30 cellular contexts compared by ENCODE assay signal in genomic region chr18:55685638-55686037, GRCh38.
"Had no signal": no experiment of that assay in that cellular context is flagged by ENCODE, and none has a peak within 500 bp of the region (broad histone marks: within the 10 kb centered on the region; RNA-seq: fewer than 3 reads in every experiment).

No MANE protein-coding gene starts in this region.

- H3K4me1 ChIP-seq: adrenal gland, body of pancreas, esophagus squamous epithelium had no signal

- DNase-seq: activated CD4-positive, alpha-beta memory T cell treated with anti-CD3 and anti-CD28 coated beads for 36 hours; activated CD4-positive, alpha-beta T cell treated with anti-CD3 and anti-CD28 coated beads for 36 hours; activated CD4-positive, alpha-beta T cell treated with anti-CD3 and anti-CD28 coated beads, Interleukin-2, amount 10 ng/mL, durations not matched to agents 24 days and 14 days; activated CD4-positive, CD25-positive, alpha-beta regulatory T cell; activated CD4-positive, CD25-positive, alpha-beta regulatory T cell treated with anti-CD3 and anti-CD28 coated beads, Interleukin-2, amount 50 U/mL, for 72 hours; activated CD8-positive, alpha-beta memory T cell treated with anti-CD3 and anti-CD28 coated beads, Interleukin-2, amount 10 ng/mL, durations not matched to agents 7 days and 5 days; activated CD8-positive, alpha-beta memory T cell treated with anti-CD3 and anti-CD28 coated beads, Interleukin-2, amount 50 U/mL, for 4 hours; activated CD8-positive, alpha-beta T cell treated with anti-CD3 and anti-CD28 coated beads, Interleukin-2, amount 10 ng/mL, durations not matched to agents 7 days and 5 days; activated effector memory CD4-positive, alpha-beta T cell treated with anti-CD3 and anti-CD28 coated beads, Interleukin-2, amount 50 U/mL, for 16 hours; activated naive CD4-positive, alpha-beta T cell treated with anti-CD3 and anti-CD28 coated beads for 36 hours; activated naive CD8-positive, alpha-beta T cell treated with anti-CD3 and anti-CD28 coated beads for 36 hours; activated naive CD8-positive, alpha-beta T cell treated with anti-CD3 and anti-CD28 coated beads, Interleukin-2, amount 50 U/mL, for 24 hours; activated T-cell treated with anti-CD3 and anti-CD28 coated beads, Interleukin-2, amount 50 U/mL, for 1 hour; activated T-cell treated with anti-CD3 and anti-CD28 coated beads, Interleukin-2, amount 50 U/mL, for 48 hours; adrenal gland; amygdala; aorta; body of pancreas; dorsolateral prefrontal cortex; effector memory CD4-positive, alpha-beta T cell; endodermal cell; esophagus squamous epithelium; head of caudate nucleus; T-helper 2 cell had no signal

- H3K27me3 ChIP-seq: adrenal gland, body of pancreas, esophagus squamous epithelium had no signal

- H3K4me3 Mint-ChIP-seq: activated CD4-positive, alpha-beta memory T cell treated with anti-CD3 and anti-CD28 coated beads for 36 hours; activated CD4-positive, alpha-beta T cell treated with anti-CD3 and anti-CD28 coated beads for 36 hours; activated CD4-positive, alpha-beta T cell treated with anti-CD3 and anti-CD28 coated beads, Interleukin-2, amount 10 ng/mL, durations not matched to agents 24 days and 14 days; activated CD8-positive, alpha-beta memory T cell treated with anti-CD3 and anti-CD28 coated beads, Interleukin-2, amount 10 ng/mL, durations not matched to agents 7 days and 5 days; activated CD8-positive, alpha-beta T cell treated with anti-CD3 and anti-CD28 coated beads, Interleukin-2, amount 10 ng/mL, durations not matched to agents 7 days and 5 days; activated naive CD4-positive, alpha-beta T cell treated with anti-CD3 and anti-CD28 coated beads for 36 hours; activated naive CD4-positive, alpha-beta T cell treated with anti-CD3 and anti-CD28 coated beads, Interleukin-2, amount 50 U/mL, for 24 hours; activated naive CD8-positive, alpha-beta T cell treated with anti-CD3 and anti-CD28 coated beads for 36 hours; activated naive CD8-positive, alpha-beta T cell treated with anti-CD3 and anti-CD28 coated beads, Interleukin-2, amount 50 U/mL, for 24 hours; activated T-helper 1 cell treated with anti-CD3 and anti-CD28 coated beads, Interleukin-12 subunit alpha, Interleukin-12 subunit beta, Interleukin-2, Interleukin-4 antibody, amounts not matched to agents 30 ng/mL and 10 ng/mL and 1 ng/mL, durations not matched to agents 14 hours and 24 hours and 36 hours; central memory CD8-positive, alpha-beta T cell; dendritic cell treated with granulocyte-macrophage colony-stimulating factor and Interleukin-4, amounts not matched to agents 40 ng/mL and 50 ng/mL, for 4 days; endodermal cell had no signal

- H3K4me3 ChIP-seq: adrenal gland, body of pancreas, coronary artery, dorsolateral prefrontal cortex, esophagus squamous epithelium had no signal

- ATAC-seq: activated CD4-positive, alpha-beta T cell treated with anti-CD3 and anti-CD28 coated beads for 36 hours; activated CD8-positive, alpha-beta memory T cell treated with anti-CD3 and anti-CD28 coated beads, Interleukin-2, amount 10 ng/mL, durations not matched to agents 7 days and 5 days; activated CD8-positive, alpha-beta T cell treated with anti-CD3 and anti-CD28 coated beads, Interleukin-2, amount 10 ng/mL, durations not matched to agents 7 days and 5 days; activated naive CD8-positive, alpha-beta T cell treated with anti-CD3 and anti-CD28 coated beads, Interleukin-2, amount 50 U/mL, for 24 hours; body of pancreas had no signal

- H3K27me3 Mint-ChIP-seq: activated CD4-positive, alpha-beta memory T cell treated with anti-CD3 and anti-CD28 coated beads for 36 hours; activated CD4-positive, alpha-beta T cell treated with anti-CD3 and anti-CD28 coated beads for 36 hours; activated CD4-positive, alpha-beta T cell treated with anti-CD3 and anti-CD28 coated beads, Interleukin-2, amount 10 ng/mL, durations not matched to agents 24 days and 14 days; activated CD8-positive, alpha-beta memory T cell treated with anti-CD3 and anti-CD28 coated beads, Interleukin-2, amount 10 ng/mL, durations not matched to agents 7 days and 5 days; activated naive CD4-positive, alpha-beta T cell treated with anti-CD3 and anti-CD28 coated beads, Interleukin-2, amount 50 U/mL, for 24 hours; activated naive CD8-positive, alpha-beta T cell treated with anti-CD3 and anti-CD28 coated beads, Interleukin-2, amount 50 U/mL, for 24 hours; central memory CD8-positive, alpha-beta T cell; dendritic cell treated with granulocyte-macrophage colony-stimulating factor and Interleukin-4, amounts not matched to agents 40 ng/mL and 50 ng/mL, for 4 days had no signal

- H3K9me3 Mint-ChIP-seq: activated CD4-positive, alpha-beta T cell treated with anti-CD3 and anti-CD28 coated beads, Interleukin-2, amount 10 ng/mL, durations not matched to agents 24 days and 14 days; activated naive CD4-positive, alpha-beta T cell treated with anti-CD3 and anti-CD28 coated beads for 36 hours; activated naive CD8-positive, alpha-beta T cell treated with anti-CD3 and anti-CD28 coated beads for 36 hours; activated naive CD8-positive, alpha-beta T cell treated with anti-CD3 and anti-CD28 coated beads, Interleukin-2, amount 50 U/mL, for 24 hours; activated T-helper 1 cell treated with anti-CD3 and anti-CD28 coated beads, Interleukin-12 subunit alpha, Interleukin-12 subunit beta, Interleukin-2, Interleukin-4 antibody, amounts not matched to agents 30 ng/mL and 10 ng/mL and 1 ng/mL, durations not matched to agents 14 hours and 24 hours and 36 hours; activated T-helper 2 cell treated with anti-CD3 and anti-CD28 coated beads, Interferon-gamma antibody, Interleukin-2, Interleukin-4, amounts not matched to agents 10 μg/mL and 5 μg/mL and 100 μg/mL, durations not matched to agents 14 hours and 24 hours and 36 hours; dendritic cell treated with granulocyte-macrophage colony-stimulating factor and Interleukin-4, amounts not matched to agents 40 ng/mL and 50 ng/mL, for 4 days; endodermal cell had no signal

- H3K27ac Mint-ChIP-seq: activated CD4-positive, alpha-beta memory T cell treated with anti-CD3 and anti-CD28 coated beads for 36 hours; activated CD4-positive, alpha-beta T cell treated with anti-CD3 and anti-CD28 coated beads for 36 hours; activated CD4-positive, alpha-beta T cell treated with anti-CD3 and anti-CD28 coated beads, Interleukin-2, amount 10 ng/mL, durations not matched to agents 24 days and 14 days; activated CD8-positive, alpha-beta memory T cell treated with anti-CD3 and anti-CD28 coated beads, Interleukin-2, amount 10 ng/mL, durations not matched to agents 7 days and 5 days; activated CD8-positive, alpha-beta T cell treated with anti-CD3 and anti-CD28 coated beads, Interleukin-2, amount 10 ng/mL, durations not matched to agents 7 days and 5 days; activated naive CD4-positive, alpha-beta T cell treated with anti-CD3 and anti-CD28 coated beads for 36 hours; activated naive CD4-positive, alpha-beta T cell treated with anti-CD3 and anti-CD28 coated beads, Interleukin-2, amount 50 U/mL, for 24 hours; activated naive CD8-positive, alpha-beta T cell treated with anti-CD3 and anti-CD28 coated beads for 36 hours; activated naive CD8-positive, alpha-beta T cell treated with anti-CD3 and anti-CD28 coated beads, Interleukin-2, amount 50 U/mL, for 24 hours; activated T-helper 1 cell treated with anti-CD3 and anti-CD28 coated beads, Interleukin-12 subunit alpha, Interleukin-12 subunit beta, Interleukin-2, Interleukin-4 antibody, amounts not matched to agents 30 ng/mL and 10 ng/mL and 1 ng/mL, durations not matched to agents 14 hours and 24 hours and 36 hours; activated T-helper 2 cell treated with anti-CD3 and anti-CD28 coated beads, Interferon-gamma antibody, Interleukin-2, Interleukin-4, amounts not matched to agents 10 μg/mL and 5 μg/mL and 100 μg/mL, durations not matched to agents 14 hours and 24 hours and 36 hours; dendritic cell treated with granulocyte-macrophage colony-stimulating factor and Interleukin-4, amounts not matched to agents 40 ng/mL and 50 ng/mL, for 4 days; endodermal cell had no signal

- H3K9me3 ChIP-seq: adrenal gland, body of pancreas, esophagus squamous epithelium had no signal

- H3K27ac ChIP-seq: adrenal gland, body of pancreas, coronary artery, dorsolateral prefrontal cortex, esophagus squamous epithelium had no signal

- H3K4me1 Mint-ChIP-seq: activated CD4-positive, alpha-beta T cell treated with anti-CD3 and anti-CD28 coated beads for 36 hours; activated CD4-positive, alpha-beta T cell treated with anti-CD3 and anti-CD28 coated beads, Interleukin-2, amount 10 ng/mL, durations not matched to agents 24 days and 14 days; activated CD8-positive, alpha-beta memory T cell treated with anti-CD3 and anti-CD28 coated beads, Interleukin-2, amount 10 ng/mL, durations not matched to agents 7 days and 5 days; activated naive CD4-positive, alpha-beta T cell treated with anti-CD3 and anti-CD28 coated beads, Interleukin-2, amount 50 U/mL, for 24 hours; activated naive CD8-positive, alpha-beta T cell treated with anti-CD3 and anti-CD28 coated beads for 36 hours; activated naive CD8-positive, alpha-beta T cell treated with anti-CD3 and anti-CD28 coated beads, Interleukin-2, amount 50 U/mL, for 24 hours; central memory CD8-positive, alpha-beta T cell had no signal

- H3K36me3 Mint-ChIP-seq: activated CD4-positive, alpha-beta memory T cell treated with anti-CD3 and anti-CD28 coated beads for 36 hours; activated CD8-positive, alpha-beta memory T cell treated with anti-CD3 and anti-CD28 coated beads, Interleukin-2, amount 10 ng/mL, durations not matched to agents 7 days and 5 days; activated naive CD4-positive, alpha-beta T cell treated with anti-CD3 and anti-CD28 coated beads, Interleukin-2, amount 50 U/mL, for 24 hours; activated naive CD8-positive, alpha-beta T cell treated with anti-CD3 and anti-CD28 coated beads for 36 hours had no signal

- H3K36me3 ChIP-seq: adrenal gland, esophagus squamous epithelium had no signal
